ENCODE assay signal across 34 cellular contexts in genomic region chr15:80699981-80700380, GRCh38. TPM values are rescaled to one million over a fixed set of nuclear protein-coding genes. Genes with fewer than 3 reads are reported as not detected.
DNase-seq lines count a peak whose midpoint lies in the region; ATAC-seq and TF ChIP-seq lines count a peak whose summit lies in the region.
"Had no signal": no experiment of that assay in that cellular context is flagged by ENCODE, and none has a peak within 500 bp of the region (broad histone marks: within the 10 kb centered on the region; RNA-seq: fewer than 3 reads in every experiment).

No MANE protein-coding gene starts in this region.

- no peak overlapping the region for H3K4me3 ChIP-seq in astrocyte of the spinal cord (ENCODE audit: low read depth, low read length)
- no peak overlapping the region for H3K4me3 ChIP-seq in mesenchymal stem cell (ENCODE audit: insufficient read depth in 1 of 2, low read depth in 1 of 2, low read length in 2 of 2)
- H3K4me3 ChIP-seq: body of pancreas, gastroesophageal sphincter, hepatocyte, lung, mucosa of descending colon, pancreas, right atrium auricular region, smooth muscle cell had no signal

- peaks cover 15% of the 10 kb centered on the region for H3K4me1 ChIP-seq in mesenchymal stem cell (ENCODE audit: control insufficient read depth, insufficient read depth, low read depth, low read length)

- peaks cover 38% of the 10 kb centered on the region for H3K79me1 ChIP-seq in mesenchymal stem cell (replicated peaks; ENCODE audit: low read length, poor library complexity, severe bottlenecking)

- WGBS in mesenchymal stem cell, result 91% methylated on average over 1 of the region's 1 CpG

- in situ Hi-C loops in astrocyte of the spinal cord (cut with HindIII; ENCODE audit: low sequenced_read_pairs), result no loop called here

- TF ChIP-seq CTCF in astrocyte of the spinal cord (IDR thresholded peaks at IDR 0.05; ENCODE audit: low read depth, low read length), result no peak

- ATAC-seq in GM19397 (IDR thresholded peaks at IDR 0.05; ENCODE audit: unreplicated experiment), result no peak
- ATAC-seq in HG03095 (IDR thresholded peaks at IDR 0.05; ENCODE audit: unreplicated experiment), result no peak
- ATAC-seq: activated CD8-positive, alpha-beta memory T cell treated with anti-CD3 and anti-CD28 coated beads, Interleukin-2, amount 10 ng/mL, durations not matched to agents 7 days and 5 days; activated naive CD8-positive, alpha-beta T cell treated with anti-CD3 and anti-CD28 coated beads, Interleukin-2, amount 50 U/mL, for 24 hours; body of pancreas; gastroesophageal sphincter; mucosa of descending colon; pancreas; Right ventricle myocardium inferior had no signal

- H3K23ac ChIP-seq in mesenchymal stem cell (ENCODE audit: low read length in 2 of 2), result no peak overlapping the region

- H3K18ac ChIP-seq in mesenchymal stem cell (ENCODE audit: low read depth in 1 of 2, low read length in 2 of 2), result no peak overlapping the region

- H2BK5ac ChIP-seq in mesenchymal stem cell (ENCODE audit: low read depth, low read length, poor library complexity, severe bottlenecking), result no peak overlapping the region

- H2AK5ac ChIP-seq in mesenchymal stem cell (ENCODE audit: low read length, severe bottlenecking), result no peak overlapping the region

- no peak overlapping the region for H2AFZ ChIP-seq in mesenchymal stem cell (ENCODE audit: low read depth, low read length)
- H2AFZ ChIP-seq: hepatocyte had no signal

- no peak overlapping the region for H4K91ac ChIP-seq in mesenchymal stem cell (ENCODE audit: low read length)

- H3K9me3 ChIP-seq in mesenchymal stem cell (ENCODE audit: control insufficient read depth, low read length), result no peaks in the 10 kb centered on the region
- H3K9me3 ChIP-seq: body of pancreas, gastroesophageal sphincter, mucosa of descending colon, pancreas, right atrium auricular region, SK-N-SH had no signal

- H3K9ac ChIP-seq in mesenchymal stem cell (ENCODE audit: low read length), result no peak overlapping the region
- H3K9ac ChIP-seq: SK-N-SH had no signal

- no peak overlapping the region for H4K8ac ChIP-seq in mesenchymal stem cell (ENCODE audit: low read length)

- H3K27me3 ChIP-seq in mesenchymal stem cell (ENCODE audit: control insufficient read depth in 1 of 2, insufficient read depth in 1 of 2, low read length in 2 of 2), result no peaks in the 10 kb centered on the region
- H3K27me3 ChIP-seq: body of pancreas, gastroesophageal sphincter, hepatocyte, pancreas, right atrium auricular region had no signal

- no peak overlapping the region for H3K4me2 ChIP-seq in mesenchymal stem cell (ENCODE audit: low read length, poor library complexity, severe bottlenecking)
- H3K4me2 ChIP-seq: hepatocyte, SK-N-SH, smooth muscle cell had no signal

- no peak overlapping the region for H3K27ac ChIP-seq in mesenchymal stem cell (ENCODE audit: low read length, poor library complexity, severe bottlenecking)
- H3K27ac ChIP-seq: body of pancreas, hepatocyte, HL-60, pancreas, right atrium auricular region had no signal

- H3K36me3 ChIP-seq in mesenchymal stem cell (ENCODE audit: control insufficient read depth in 1 of 2, insufficient read depth in 2 of 2, low read depth in 1 of 2, low read length in 2 of 2), result peaks cover 3 to 12% of the 10 kb centered on the region in 2 experiments
- H3K36me3 ChIP-seq: gastroesophageal sphincter, pancreas, right atrium auricular region had no signal

- H3K14ac ChIP-seq in mesenchymal stem cell (ENCODE audit: low read length in 2 of 2), result no peak overlapping the region

- no peak overlapping the region for H2BK12ac ChIP-seq in mesenchymal stem cell (ENCODE audit: low read length in 2 of 2)

- no peak overlapping the region for H3K4ac ChIP-seq in mesenchymal stem cell (ENCODE audit: low read depth in 1 of 2, low read length in 2 of 2)

- H2BK120ac ChIP-seq in mesenchymal stem cell (ENCODE audit: low read depth, low read length), result no peak overlapping the region

- DNase-seq in AG20443 (ENCODE audit: low spot score), result peak; percentile 18
- DNase-seq in LHCN-M2 (ENCODE audit: low read depth), result peak; percentile 40
- peak; percentile 14 for DNase-seq in astrocyte of the spinal cord (ENCODE audit: low read depth, low spot score)
- DNase-seq in mesenchymal stem cell, result peak; percentile 31
- no peak for DNase-seq in mucosa of gallbladder (ENCODE audit: low spot score)
- no peak for DNase-seq in activated CD4-positive, alpha-beta T cell treated with anti-CD3 and anti-CD28 coated beads for 48 hours
- DNase-seq: activated CD4-positive, alpha-beta T cell treated with anti-CD3 and anti-CD28 coated beads, Interleukin-2, amount 50 U/mL, for 4 hours; activated CD8-positive, alpha-beta memory T cell treated with anti-CD3 and anti-CD28 coated beads, Interleukin-2, amount 10 ng/mL, durations not matched to agents 7 days and 5 days; activated naive CD4-positive, alpha-beta T cell; activated naive CD8-positive, alpha-beta T cell treated with anti-CD3 and anti-CD28 coated beads, Interleukin-2, amount 50 U/mL, for 24 hours; activated T-cell treated with anti-CD3 and anti-CD28 coated beads, Interleukin-2, amount 50 U/mL, for 48 hours; AML-193; body of pancreas; CD4-positive, alpha-beta T cell; DMS153; KG1; MM.1S; mucosa of descending colon; NCI-H1417; NCI-H2029; NCI-H526; OCI-M1; pancreas; SK-N-SH; stimulated activated naive CD4-positive, alpha-beta T cell treated with Interleukin-2 at 50 U/mL for 16 hours had no signal

- no peak overlapping the region for H2BK15ac ChIP-seq in mesenchymal stem cell (ENCODE audit: low read depth, poor library complexity, severe bottlenecking)

RNA-seq across cellular contexts. Expression of gene ABHD17C, which starts 4.9 kb away (rescaled TPM):
- 2.0 and 3.4 TPM in 2 replicates for total RNA-seq in LHCN-M2 (2014; rRNA removed)
- polyA plus RNA-seq in LHCN-M2 (2012), result 7.8 TPM
- polyA plus RNA-seq in mesenchymal stem cell (2013, experiment 1 of 2), result 6.0 TPM
- 6.4 TPM for polyA plus RNA-seq in mesenchymal stem cell (2013, experiment 2 of 2)
- total RNA-seq in mucosa of gallbladder, result 11.2 TPM

Comparison
In these comparisons a context has a peak if more than half of its experiments do, and no peak if none do; other contexts are left out.
1. DNase-seq: peak in AG20443 (single experiment), LHCN-M2 (single experiment), astrocyte of the spinal cord (single experiment) and mesenchymal stem cell (single experiment); none in mucosa of gallbladder (single experiment) and activated CD4-positive, alpha-beta T cell treated with anti-CD3 and anti-CD28 coated beads for 48 hours (single experiment).